Comparison of ENCODE assay signal across 19 cellular contexts in genomic region chr10:103720328-103720963, GRCh38.
A peak's percentile ranks its signal among the peaks of the same experiment; 100 is the strongest.
DNase-seq lines count a peak whose midpoint lies in the region; ATAC-seq and TF ChIP-seq lines count a peak whose summit lies in the region.
"Had no signal": no experiment of that assay in that cellular context is flagged by ENCODE, and none has a peak within 500 bp of the region (broad histone marks: within the 10 kb centered on the region; RNA-seq: fewer than 3 reads in every experiment).

No MANE protein-coding gene starts in this region.

- 76% methylated on average over 13 of the region's 17 CpGs for WGBS in suprapubic skin
- WGBS in spleen, 5 donors = 75 to 90% (median 85%) methylated on average over 12 to 17 of the region's 17 CpGs

- TF ChIP-seq POLR2A in suprapubic skin (IDR thresholded peaks at IDR 0.05) = no peak
- TF ChIP-seq POLR2A in spleen (IDR thresholded peaks at IDR 0.05) = no peak

- H3K27me3 ChIP-seq in suprapubic skin = no peaks in the 10 kb centered on the region
- H3K27me3 ChIP-seq in spleen (replicated peaks in 1 of 7) = no peaks in the 10 kb centered on the region
- H3K27me3 ChIP-seq: BLaER1 treated with 17β-estradiol and CSF1 and Interleukin-3, amounts not matched to agents 10 nM and 100 nM had no signal

- H3K36me3 ChIP-seq in suprapubic skin (peaks cover 23% of the 10 kb centered on the region), spleen (peaks cover 0 to 24% (median 0%) of the 10 kb centered on the region in 6 donors)

- H3K9me3 ChIP-seq in suprapubic skin (no peaks in the 10 kb centered on the region), spleen (no peaks in the 10 kb centered on the region)
- H3K9me3 ChIP-seq: BLaER1 treated with 17β-estradiol and CSF1 and Interleukin-3, amounts not matched to agents 10 nM and 100 nM had no signal

- ATAC-seq in GM21723 (IDR thresholded peaks at IDR 0.05; ENCODE audit: unreplicated experiment) = no peak
- ATAC-seq: T-cell had no signal

- H3K27ac ChIP-seq in suprapubic skin (peak overlapping the region; percentile 56), spleen (no peak overlapping the region)
- H3K27ac ChIP-seq: 22Rv1, VCaP had no signal

- DNase-seq in DMS 273 (lab: John Stamatoyannopoulos, UW; ENCODE audit: unreplicated experiment) (peak; percentile 34), DMS 273 treated with DMSO at 0.1 percent for 48 hours (lab: John Stamatoyannopoulos, UW) (no peak), astrocyte of the hippocampus (ENCODE audit: low read depth, low spot score) (peak; percentile 28), left kidney (ENCODE audit: low read depth, low spot score) (peak; percentile 93), suprapubic skin (ENCODE audit: low spot score in 2 of 2) (no peak), spleen (no peak), germinal center (ENCODE audit: low spot score) (no peak)
- DNase-seq: GOT3; hypothalamus; KBM-7; kidney glomerular epithelial cell; NCI-H2107; NCI-H774; stimulated activated CD4-positive, alpha-beta T cell treated with anti-CD3 and anti-CD28 coated beads, Interleukin-4, amount 100 ng/mL, for 1 hour; T-cell had no signal

- intact Hi-C loops in spleen (cut with DNase I; ENCODE audit: low total_unique reads) = no loop called here

- TF ChIP-seq EP300 in suprapubic skin (IDR thresholded peaks at IDR 0.05) = no peak

- H3K4me1 ChIP-seq in suprapubic skin = peaks cover 52% of the 10 kb centered on the region
- no peaks in the 10 kb centered on the region for H3K4me1 ChIP-seq in spleen

- TF ChIP-seq CTCF in suprapubic skin (IDR thresholded peaks at IDR 0.05) (no peak), spleen (IDR thresholded peaks at IDR 0.05 in 8 of 11, conservative IDR thresholded peaks at IDR 0.05 in 3 of 11) (no peak)

- H3K4me3 ChIP-seq in suprapubic skin (no peak overlapping the region), spleen (no peak overlapping the region)
- H3K4me3 ChIP-seq: BLaER1 treated with 17β-estradiol and CSF1 and Interleukin-3, amounts not matched to agents 10 nM and 100 nM had no signal

Comparison
In these comparisons a context has a peak if more than half of its experiments do, and no peak if none do; other contexts are left out.
1. DNase-seq: peak in DMS 273 (single experiment), astrocyte of the hippocampus (single experiment) and left kidney (single experiment); none in DMS 273 treated with DMSO at 0.1 percent for 48 hours (single experiment), suprapubic skin (0 of 2), spleen (single experiment) and germinal center (single experiment).